In genomic region chr22:21661991-21662390, GRCh38 we compare ENCODE assay signal across 1 cellular context.
A peak's percentile ranks its signal among the peaks of the same experiment; 100 is the strongest.
TF ChIP-seq lines count a peak whose summit lies in the region.

No MANE protein-coding gene starts in this region.

TF ChIP-seq in K562, 482 proteins besides CTCF, POLR2A, EP300 and RAD21:
- TF ChIP-seq ZKSCAN1 (IDR thresholded peaks at IDR 0.05; ENCODE audit: low read depth, low read length) (peak; percentile 38; the same call in 1 of the 2 replicates), MECOM (CRISPR knock-in tag; IDR thresholded peaks at IDR 0.05) (no peak), MTA2 (IDR thresholded peaks at IDR 0.05; ENCODE audit: low read depth) (no peak), ZFP36 (IDR thresholded peaks at IDR 0.05; ENCODE audit: low read depth, low read length, partially characterized antibody) (peak; percentile 98), CTBP1 (IDR thresholded peaks at IDR 0.05; ENCODE audit: borderline replicate concordance) (no peak), ZNF592 (IDR thresholded peaks at IDR 0.05) (no peak), ZNF655 (CRISPR knock-in tag; IDR thresholded peaks at IDR 0.05) (no peak), VEZF1 (CRISPR knock-in tag; IDR thresholded peaks at IDR 0.05) (no peak), KDM5B (IDR thresholded peaks at IDR 0.05; ENCODE audit: insufficient replicate concordance, low read depth, low read length) (no peak), ATF3 (IDR thresholded peaks at IDR 0.05) (no peak), ATF3 (CRISPR knock-in tag; conservative IDR thresholded peaks at IDR 0.05) (peak; percentile 66; the same call in 1 of the 2 replicates), MCM5 (IDR thresholded peaks at IDR 0.05; ENCODE audit: low read depth) (no peak), RCOR1 (IDR thresholded peaks at IDR 0.05; ENCODE audit: borderline replicate concordance in 1 of 2, low read depth in 2 of 2, low read length in 2 of 2) (peak in 1 of 2 experiments; percentile 64; a peak in 1 of 4 replicates), ZKSCAN3 (CRISPR knock-in tag; IDR thresholded peaks at IDR 0.05) (no peak), JUND (IDR thresholded peaks at IDR 0.05; ENCODE audit: borderline replicate concordance, low read depth, low read length) (0 out of 2 replicates have a peak, but pooled peaks have one; percentile 15), JUND (tag; IDR thresholded peaks at IDR 0.05; ENCODE audit: borderline replicate concordance, low read depth, low read length) (no peak), ZNF583 (CRISPR knock-in tag; IDR thresholded peaks at IDR 0.05) (no peak), KAT7 (CRISPR knock-in tag; IDR thresholded peaks at IDR 0.05; ENCODE audit: borderline replicate concordance) (no peak)
